20 cellular contexts compared by ENCODE assay signal in the genomic region with DNA sequence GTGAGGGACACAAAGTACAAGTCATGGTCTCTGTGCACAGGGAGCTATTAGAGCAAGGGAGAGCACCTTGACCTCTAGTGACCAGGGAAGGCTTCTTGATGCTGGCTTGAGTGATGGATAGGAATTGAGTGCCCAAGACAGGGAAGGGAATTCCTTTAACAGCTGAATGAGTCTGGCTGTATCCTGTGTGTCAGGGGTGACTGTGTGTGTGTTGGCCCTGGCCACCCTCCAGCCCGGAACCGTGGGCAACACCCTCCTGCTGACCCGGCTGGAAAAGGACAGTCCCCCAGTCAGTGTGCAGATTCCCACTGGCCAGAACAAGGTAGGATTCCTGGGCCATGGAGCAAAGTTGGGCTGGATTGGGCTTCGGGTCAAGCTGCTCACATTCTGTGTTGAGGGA. TPM values are rescaled to one million over a fixed set of nuclear protein-coding genes. Genes with fewer than 3 reads are reported as not detected.
DNase-seq lines count a peak whose midpoint lies in the region; TF ChIP-seq lines count a peak whose summit lies in the region.
"Had no signal": no experiment of that assay in that cellular context is flagged by ENCODE, and none has a peak within 500 bp of the region (broad histone marks: within the 10 kb centered on the region; RNA-seq: fewer than 3 reads in every experiment).

No MANE protein-coding gene starts in this region.

- H3F3A ChIP-seq in smooth muscle cell (ENCODE audit: low read depth) = peaks cover 7% of the 10 kb centered on the region

- H3K27ac Mint-ChIP-seq in activated CD4-positive, alpha-beta memory T cell treated with anti-CD3 and anti-CD28 coated beads for 36 hours = peak overlapping the region; percentile 44
- H3K27ac Mint-ChIP-seq in activated CD4-positive, alpha-beta memory T cell treated with anti-CD3 and anti-CD28 coated beads, Interleukin-2, amount 10 ng/mL, durations not matched to agents 7 days and 5 days = no peak overlapping the region
- H3K27ac Mint-ChIP-seq in progenitor cell of endocrine pancreas = peak overlapping the region; percentile 16
- H3K27ac Mint-ChIP-seq: WTC11 had no signal

- no peaks in the 10 kb centered on the region for H3K9me3 ChIP-seq in smooth muscle cell (replicated peaks; ENCODE audit: low read depth)
- H3K9me3 ChIP-seq: adrenal gland, heart left ventricle, neutrophil, sigmoid colon had no signal

- TF ChIP-seq CTCF in progenitor cell of endocrine pancreas (IDR thresholded peaks at IDR 0.05; ENCODE audit: unreplicated experiment) (no peak), smooth muscle cell (IDR thresholded peaks at IDR 0.05; ENCODE audit: borderline replicate concordance, insufficient read depth, poor library complexity, severe bottlenecking) (no peak)

- no peak overlapping the region for H3K4me3 ChIP-seq in smooth muscle cell
- H3K4me3 ChIP-seq: adrenal gland, heart left ventricle, sigmoid colon had no signal

- H3K27ac ChIP-seq in smooth muscle cell (ENCODE audit: low read depth) = no peak overlapping the region
- H3K27ac ChIP-seq: heart left ventricle, neutrophil, sigmoid colon had no signal

- DNase-seq in activated CD4-positive, alpha-beta memory T cell treated with anti-CD3 and anti-CD28 coated beads for 36 hours = no peak
- DNase-seq in activated CD4-positive, alpha-beta memory T cell treated with anti-CD3 and anti-CD28 coated beads, Interleukin-2, amount 10 ng/mL, durations not matched to agents 7 days and 5 days = no peak
- peak; percentile 88 for DNase-seq in LHCN-M2 (ENCODE audit: low read depth)
- DNase-seq in dermis blood vessel endothelial cell = peak; percentile 52
- DNase-seq in progenitor cell of endocrine pancreas (ENCODE audit: low spot score, unreplicated experiment) = no peak
- DNase-seq in smooth muscle cell (lab: John Stamatoyannopoulos, UW; ENCODE audit: unreplicated experiment) = no peak
- DNase-seq in NCI-H1694 treated with DMSO at 0.1 percent for 48 hours (lab: John Stamatoyannopoulos, UW) = no peak
- DNase-seq in ureter (ENCODE audit: low spot score) = no peak
- DNase-seq: activated CD8-positive, alpha-beta memory T cell treated with anti-CD3 and anti-CD28 coated beads, Interleukin-2, amount 50 U/mL, for 4 hours; heart left ventricle; NCI-H1105; NCI-H774; sigmoid colon; stimulated activated CD4-positive, alpha-beta T cell treated with anti-CD3 and anti-CD28 coated beads, Interleukin-4, amount 100 ng/mL, for 4 hours; T-helper 1 cell; trophoblast cell had no signal

- peaks cover 59% of the 10 kb centered on the region for H3K36me3 Mint-ChIP-seq in activated CD4-positive, alpha-beta memory T cell treated with anti-CD3 and anti-CD28 coated beads for 36 hours
- H3K36me3 Mint-ChIP-seq in activated CD4-positive, alpha-beta memory T cell treated with anti-CD3 and anti-CD28 coated beads, Interleukin-2, amount 10 ng/mL, durations not matched to agents 7 days and 5 days (ENCODE audit: low read depth) = peaks cover 64% of the 10 kb centered on the region
- peaks cover 6% of the 10 kb centered on the region for H3K36me3 Mint-ChIP-seq in progenitor cell of endocrine pancreas (ENCODE audit: insufficient read depth)

- no peaks in the 10 kb centered on the region for H3K9me3 Mint-ChIP-seq in activated CD4-positive, alpha-beta memory T cell treated with anti-CD3 and anti-CD28 coated beads for 36 hours
- no peaks in the 10 kb centered on the region for H3K9me3 Mint-ChIP-seq in activated CD4-positive, alpha-beta memory T cell treated with anti-CD3 and anti-CD28 coated beads, Interleukin-2, amount 10 ng/mL, durations not matched to agents 7 days and 5 days
- H3K9me3 Mint-ChIP-seq in progenitor cell of endocrine pancreas (ENCODE audit: low read depth) = no peaks in the 10 kb centered on the region
- H3K9me3 Mint-ChIP-seq: WTC11 had no signal

- H3K4me2 ChIP-seq in smooth muscle cell = no peak overlapping the region

- no peak overlapping the region for H2AFZ ChIP-seq in smooth muscle cell (ENCODE audit: low read depth)

- POLR2A ChIA-PET in activated CD4-positive, alpha-beta memory T cell treated with anti-CD3 and anti-CD28 coated beads for 36 hours (lab: Charles Lee) = interaction anchor here (1.0 to 1.8 kb wide), 3 partner anchors 11 to 25 kb away, joined by 3 to 8 read pairs (median 5); no protein-coding TSS in a partner anchor
- POLR2A ChIA-PET in activated CD4-positive, alpha-beta memory T cell treated with anti-CD3 and anti-CD28 coated beads, Interleukin-2, amount 10 ng/mL, durations not matched to agents 7 days and 5 days (lab: Charles Lee) = interaction anchor here (1.0 to 1.5 kb wide), 3 partner anchors 8 to 70 kb away, joined by 3 read pairs; partner anchors contain the start of gene MYG1

- H3K4me3 Mint-ChIP-seq in activated CD4-positive, alpha-beta memory T cell treated with anti-CD3 and anti-CD28 coated beads for 36 hours = no peak overlapping the region
- H3K4me3 Mint-ChIP-seq in activated CD4-positive, alpha-beta memory T cell treated with anti-CD3 and anti-CD28 coated beads, Interleukin-2, amount 10 ng/mL, durations not matched to agents 7 days and 5 days = no peak overlapping the region
- H3K4me3 Mint-ChIP-seq in progenitor cell of endocrine pancreas (ENCODE audit: low read depth) = no peak overlapping the region
- H3K4me3 Mint-ChIP-seq: WTC11 had no signal

- H3K4me1 Mint-ChIP-seq in activated CD4-positive, alpha-beta memory T cell treated with anti-CD3 and anti-CD28 coated beads for 36 hours (ENCODE audit: low read depth) = peaks cover 22% of the 10 kb centered on the region
- peaks cover 18% of the 10 kb centered on the region for H3K4me1 Mint-ChIP-seq in activated CD4-positive, alpha-beta memory T cell treated with anti-CD3 and anti-CD28 coated beads, Interleukin-2, amount 10 ng/mL, durations not matched to agents 7 days and 5 days
- peaks cover under 1% of the 10 kb centered on the region for H3K4me1 Mint-ChIP-seq in progenitor cell of endocrine pancreas (ENCODE audit: low read depth)

- no peak overlapping the region for H3K9ac ChIP-seq in smooth muscle cell (ENCODE audit: low read depth)

- H3K79me2 ChIP-seq in smooth muscle cell (ENCODE audit: low read depth) = no peaks in the 10 kb centered on the region

- H3K36me3 ChIP-seq in smooth muscle cell (ENCODE audit: low read depth) = no peaks in the 10 kb centered on the region
- H3K36me3 ChIP-seq: adrenal gland, sigmoid colon had no signal

- no peaks in the 10 kb centered on the region for H3K27me3 Mint-ChIP-seq in activated CD4-positive, alpha-beta memory T cell treated with anti-CD3 and anti-CD28 coated beads for 36 hours
- no peaks in the 10 kb centered on the region for H3K27me3 Mint-ChIP-seq in activated CD4-positive, alpha-beta memory T cell treated with anti-CD3 and anti-CD28 coated beads, Interleukin-2, amount 10 ng/mL, durations not matched to agents 7 days and 5 days
- no peaks in the 10 kb centered on the region for H3K27me3 Mint-ChIP-seq in progenitor cell of endocrine pancreas

- H3K4me1 ChIP-seq in smooth muscle cell (ENCODE audit: low read depth) = no peaks in the 10 kb centered on the region

- CTCF ChIA-PET in activated CD4-positive, alpha-beta memory T cell treated with anti-CD3 and anti-CD28 coated beads for 36 hours (lab: Charles Lee) = interaction anchor here (1.1 to 8.4 kb wide), 12 partner anchors 12 to 131 kb away, joined by 3 to 172 read pairs (median 8); partner anchors contain the start of genes AAAS and ESPL1
- CTCF ChIA-PET in activated CD4-positive, alpha-beta memory T cell treated with anti-CD3 and anti-CD28 coated beads, Interleukin-2, amount 10 ng/mL, durations not matched to agents 7 days and 5 days (lab: Charles Lee) = interaction anchor here (1.4 to 10.6 kb wide), 6 partner anchors 22 to 130 kb away, joined by 3 to 105 read pairs (median 16); partner anchors contain the start of genes AAAS, ESPL1 and ITGB7

- no peaks in the 10 kb centered on the region for H3K27me3 ChIP-seq in smooth muscle cell (ENCODE audit: low read depth)
- H3K27me3 ChIP-seq: adrenal gland, heart left ventricle, neutrophil, sigmoid colon had no signal

- no peaks in the 10 kb centered on the region for H4K20me1 ChIP-seq in smooth muscle cell (ENCODE audit: low read depth)

- intact Hi-C loops in activated CD4-positive, alpha-beta memory T cell treated with anti-CD3 and anti-CD28 coated beads for 36 hours (cut with micrococcal nuclease) = no loop called here

- 98% methylated on average over 4 of the region's 4 CpGs for WGBS in smooth muscle cell (ENCODE audit: low lambda C conversion rate)

RNA-seq across cellular contexts. Expression of gene PFDN5, which starts 5.5 kb away (rescaled TPM):
- 100 to 1,000 TPM; 354 to 359 TPM for total RNA-seq in activated CD4-positive, alpha-beta memory T cell treated with anti-CD3 and anti-CD28 coated beads for 36 hours
- 100 to 1,000 TPM; 300 to 301 TPM for total RNA-seq in activated CD4-positive, alpha-beta memory T cell treated with anti-CD3 and anti-CD28 coated beads, Interleukin-2, amount 10 ng/mL, durations not matched to agents 7 days and 5 days
- 254 and 270 TPM in 2 replicates for total RNA-seq in LHCN-M2 (2014; rRNA removed)
- 823 TPM for polyA plus RNA-seq in LHCN-M2 (2012)
- 185 and 491 TPM in 2 replicates for total RNA-seq in dermis blood vessel endothelial cell
- 377 and 379 TPM in 2 replicates for total RNA-seq in progenitor cell of endocrine pancreas
- total RNA-seq in smooth muscle cell = 416 and 464 TPM in 2 replicates
- polyA plus RNA-seq in smooth muscle cell = 523 and 540 TPM in 2 replicates
- total RNA-seq in ureter = 468 TPM

RNA-seq across cellular contexts. Expression of gene MYG1, which starts 9.6 kb away (rescaled TPM):
- total RNA-seq in activated CD4-positive, alpha-beta memory T cell treated with anti-CD3 and anti-CD28 coated beads for 36 hours = 10 to 100 TPM; 77.9 to 82.5 TPM
- total RNA-seq in activated CD4-positive, alpha-beta memory T cell treated with anti-CD3 and anti-CD28 coated beads, Interleukin-2, amount 10 ng/mL, durations not matched to agents 7 days and 5 days = 10 to 100 TPM; 49.0 to 53.7 TPM
- total RNA-seq in LHCN-M2 (2014; rRNA removed) (53.1 and 55.0 TPM in 2 replicates), dermis blood vessel endothelial cell (35.2 and 43.1 TPM in 2 replicates), progenitor cell of endocrine pancreas (58.9 and 60.7 TPM in 2 replicates), smooth muscle cell (30.8 and 39.1 TPM in 2 replicates), ureter (50.0 TPM)
- polyA plus RNA-seq in LHCN-M2 (2012) = 83.9 TPM
- 56.9 and 60.9 TPM in 2 replicates for polyA plus RNA-seq in smooth muscle cell

RNA-seq across cellular contexts. Expression of gene ESPL1, which starts 21.8 kb away (rescaled TPM):
- total RNA-seq in activated CD4-positive, alpha-beta memory T cell treated with anti-CD3 and anti-CD28 coated beads for 36 hours = 10 to 100 TPM; 70.0 to 77.2 TPM
- total RNA-seq in activated CD4-positive, alpha-beta memory T cell treated with anti-CD3 and anti-CD28 coated beads, Interleukin-2, amount 10 ng/mL, durations not matched to agents 7 days and 5 days = 10 to 100 TPM; 88.4 to 90.2 TPM
- total RNA-seq in LHCN-M2 (2014; rRNA removed) (14.8 and 18.2 TPM in 2 replicates), dermis blood vessel endothelial cell (4.8 and 16.5 TPM in 2 replicates), progenitor cell of endocrine pancreas (24.3 and 27.1 TPM in 2 replicates), smooth muscle cell (3.1 and 4.7 TPM in 2 replicates), ureter (2.3 TPM)
- 4.9 TPM for polyA plus RNA-seq in LHCN-M2 (2012)
- 2.0 and 3.5 TPM in 2 replicates for polyA plus RNA-seq in smooth muscle cell

RNA-seq across cellular contexts. Expression of gene AAAS, which starts 31.5 kb away (rescaled TPM):
- 10 to 100 TPM; 74.5 to 80.7 TPM for total RNA-seq in activated CD4-positive, alpha-beta memory T cell treated with anti-CD3 and anti-CD28 coated beads for 36 hours
- total RNA-seq in activated CD4-positive, alpha-beta memory T cell treated with anti-CD3 and anti-CD28 coated beads, Interleukin-2, amount 10 ng/mL, durations not matched to agents 7 days and 5 days = 10 to 100 TPM; 63.2 to 63.8 TPM
- total RNA-seq in LHCN-M2 (2014; rRNA removed) = 64.6 and 71.2 TPM in 2 replicates
- polyA plus RNA-seq in LHCN-M2 (2012) = 34.3 TPM
- 38.6 and 44.3 TPM in 2 replicates for total RNA-seq in dermis blood vessel endothelial cell
- total RNA-seq in progenitor cell of endocrine pancreas = 72.1 and 75.0 TPM in 2 replicates
- total RNA-seq in smooth muscle cell = 56.8 and 57.3 TPM in 2 replicates
- polyA plus RNA-seq in smooth muscle cell = 58.3 and 65.7 TPM in 2 replicates
- 44.1 TPM for total RNA-seq in ureter

RNA-seq across cellular contexts. Expression of gene SP7, which starts 46.3 kb away (rescaled TPM):
- not detected for total RNA-seq in activated CD4-positive, alpha-beta memory T cell treated with anti-CD3 and anti-CD28 coated beads for 36 hours
- not detected for total RNA-seq in activated CD4-positive, alpha-beta memory T cell treated with anti-CD3 and anti-CD28 coated beads, Interleukin-2, amount 10 ng/mL, durations not matched to agents 7 days and 5 days
- total RNA-seq in LHCN-M2 (2014; rRNA removed) (not detected in 2 replicates), dermis blood vessel endothelial cell (not detected in 2 replicates), progenitor cell of endocrine pancreas (0.10 TPM in 1 of 2 replicates, not detected in the other), smooth muscle cell (0.04 and 0.40 TPM in 2 replicates), ureter (not detected)
- not detected for polyA plus RNA-seq in LHCN-M2 (2012)
- polyA plus RNA-seq in smooth muscle cell = 0.38 TPM in 1 of 2 replicates, not detected in the other
- total RNA-seq: A673, adrenal gland, heart left ventricle, sigmoid colon had no signal
- polyA plus RNA-seq: heart left ventricle, sigmoid colon had no signal

Comparison
In these comparisons a context has a peak if more than half of its experiments do, and no peak if none do; other contexts are left out.
1. DNase-seq: peak in LHCN-M2 (single experiment) and dermis blood vessel endothelial cell (single experiment); none in activated CD4-positive, alpha-beta memory T cell treated with anti-CD3 and anti-CD28 coated beads for 36 hours (single experiment), activated CD4-positive, alpha-beta memory T cell treated with anti-CD3 and anti-CD28 coated beads, Interleukin-2, amount 10 ng/mL, durations not matched to agents 7 days and 5 days (single experiment), progenitor cell of endocrine pancreas (single experiment), smooth muscle cell (single experiment), NCI-H1694 treated with DMSO at 0.1 percent for 48 hours (single experiment) and ureter (single experiment).